Comparison of ENCODE assay signal across 9 cellular contexts in genomic region chr16:64416232-64417010, GRCh38.
A peak's percentile ranks its signal among the peaks of the same experiment; 100 is the strongest.
DNase-seq lines count a peak whose midpoint lies in the region; ATAC-seq and TF ChIP-seq lines count a peak whose summit lies in the region.
"Had no signal": no experiment of that assay in that cellular context is flagged by ENCODE, and none has a peak within 500 bp of the region (broad histone marks: within the 10 kb centered on the region; RNA-seq: fewer than 3 reads in every experiment).

No MANE protein-coding gene starts in this region.

- H3K4me3 ChIP-seq in A673 (ENCODE audit: low read depth, low read length, poor library complexity, severe bottlenecking) = peak overlapping the region; percentile 26
- peak overlapping the region in 1 of 2 donors; percentile 8 for H3K4me3 ChIP-seq in left lung
- H3K4me3 ChIP-seq in body of pancreas = no peak overlapping the region
- H3K4me3 ChIP-seq in SJCRH30 = no peak overlapping the region

- peak; percentile 58 for ATAC-seq in HG03432 (IDR thresholded peaks at IDR 0.05; ENCODE audit: unreplicated experiment)
- ATAC-seq in left lung = peak; percentile 79
- no peak for ATAC-seq in body of pancreas
- ATAC-seq in HG02759 (IDR thresholded peaks at IDR 0.05; ENCODE audit: unreplicated experiment) = no peak

- intact Hi-C loops in A673 (cut with micrococcal nuclease; ENCODE audit: unreplicated experiment) (loop anchor here (5.0 kb wide), 1 partner anchor 51 kb away; no protein-coding TSS in a partner anchor), left lung (cut with DNase I) (no loop called here), body of pancreas (cut with DNase I) (no loop called here)

- TF ChIP-seq CTCF in A673 (conservative IDR thresholded peaks at IDR 0.05; ENCODE audit: low read depth, low read length) (no peak), left lung (IDR thresholded peaks at IDR 0.05) (no peak), body of pancreas (IDR thresholded peaks at IDR 0.05) (no peak)

- H3K9me3 ChIP-seq in A673 (ENCODE audit: low read depth, low read length, poor library complexity, severe bottlenecking) (no peaks in the 10 kb centered on the region), left lung (no peaks in the 10 kb centered on the region), body of pancreas (no peaks in the 10 kb centered on the region), SJCRH30 (replicated peaks) (peaks cover 3% of the 10 kb centered on the region; the same call in 1 of the 2 replicates)

- 52 to 56% methylated on average over 3 of the region's 3 CpGs for WGBS in body of pancreas, 2 donors

- H3K4me1 ChIP-seq in A673 (ENCODE audit: insufficient read depth, low read length, poor library complexity, severe bottlenecking) (no peaks in the 10 kb centered on the region), left lung (no peaks in the 10 kb centered on the region), body of pancreas (no peaks in the 10 kb centered on the region), SJCRH30 (no peaks in the 10 kb centered on the region)

- CTCF ChIA-PET in A673 (lab: Charles Lee) = no interaction called here

- no peak overlapping the region for H3K27ac ChIP-seq in A673 (ENCODE audit: low read depth, low read length, poor library complexity, severe bottlenecking)
- peak overlapping the region; percentile 14 to 64 for H3K27ac ChIP-seq in left lung
- H3K27ac ChIP-seq in body of pancreas = no peak overlapping the region
- H3K27ac ChIP-seq in SJCRH30 = no peak overlapping the region

- TF ChIP-seq POLR2A in body of pancreas (IDR thresholded peaks at IDR 0.05) = no peak

- BruUV-seq in A673 (replicated peaks; lab: Mats Ljungman, UMichigan) = no TSS peak

- no peaks in the 10 kb centered on the region for H3K36me3 ChIP-seq in A673 (ENCODE audit: insufficient read depth, low read length, poor library complexity, severe bottlenecking)
- H3K36me3 ChIP-seq in left lung = no peaks in the 10 kb centered on the region
- H3K36me3 ChIP-seq in body of pancreas (replicated peaks in 1 of 2; ENCODE audit: insufficient read depth in 1 of 2, low read depth in 2 of 2) = no peaks in the 10 kb centered on the region
- no peaks in the 10 kb centered on the region for H3K36me3 ChIP-seq in SJCRH30

- no peaks in the 10 kb centered on the region for H3K27me3 ChIP-seq in A673 (replicated peaks; ENCODE audit: insufficient read depth, low read depth, low read length, poor library complexity)
- H3K27me3 ChIP-seq in left lung = no peaks in the 10 kb centered on the region
- H3K27me3 ChIP-seq in body of pancreas = no peaks in the 10 kb centered on the region
- no peaks in the 10 kb centered on the region for H3K27me3 ChIP-seq in SJCRH30

- POLR2A ChIA-PET in A673 (lab: Charles Lee; ENCODE audit: low non-redundant PET) = no interaction called here

- DNase-seq in A673 (ENCODE audit: low spot score) (peak; percentile 7), amniotic epithelial cell (ENCODE audit: low read depth) (peak; percentile 37), left lung (no peak), body of pancreas (no peak), SJCRH30 (no peak), NCI-H82 treated with DMSO at 0.1 percent for 48 hours (lab: John Stamatoyannopoulos, UW; ENCODE audit: unreplicated experiment) (no peak)
- DNase-seq: NCI-H2227 treated with DMSO at 0.1 percent for 48 hours had no signal

Comparison
In these comparisons a context has a peak if more than half of its experiments do, and no peak if none do; other contexts are left out.
1. DNase-seq: peak in A673 (single experiment) and amniotic epithelial cell (single experiment); none in left lung (0 of 2), body of pancreas (0 of 4), SJCRH30 (0 of 2) and NCI-H82 treated with DMSO at 0.1 percent for 48 hours (single experiment).
2. H3K27ac ChIP-seq: peak in left lung (2 of 2); none in A673 (single experiment), body of pancreas (0 of 4) and SJCRH30 (single experiment).
3. ATAC-seq: peak in HG03432 (single experiment) and left lung (single experiment); none in body of pancreas (single experiment) and HG02759 (single experiment).